In genomic region chr2:120401275-120402069, GRCh38 we compare ENCODE assay signal across 17 cellular contexts. TPM values are rescaled to one million over a fixed set of nuclear protein-coding genes. Genes with fewer than 3 reads are reported as not detected.
"Had no signal": no experiment of that assay in that cellular context is flagged by ENCODE, and none has a peak within 500 bp of the region (broad histone marks: within the 10 kb centered on the region; RNA-seq: fewer than 3 reads in every experiment).

No MANE protein-coding gene starts in this region.

- H3K27ac ChIP-seq: brain microvascular endothelial cell, tibial artery had no signal

- DNase-seq: activated CD4-positive, CD25-positive, alpha-beta regulatory T cell treated with anti-CD3 and anti-CD28 coated beads, Interleukin-2, amount 50 U/mL, for 72 hours; activated CD8-positive, alpha-beta T cell treated with anti-CD3 and anti-CD28 coated beads, Interleukin-2, amount 10 ng/mL, durations not matched to agents 7 days and 5 days; activated effector memory CD4-positive, alpha-beta T cell treated with Interleukin-2 at 50 U/mL for 16 hours; activated T-cell treated with anti-CD3 and anti-CD28 coated beads, Interleukin-2, amount 50 U/mL, for 1 hour; amniotic stem cell; brain microvascular endothelial cell; cerebellar nuclear complex; dermis blood vessel endothelial cell; hippocampal formation; naive thymus-derived CD4-positive, alpha-beta T cell; occipital lobe; SIG-M5; SW 1271 had no signal

- H3K9me3 Mint-ChIP-seq: T-helper 2 cell treated with Interferon-gamma antibody and Interleukin-4, amounts not matched to agents 5 μg/mL and 100 μg/mL, for 36 hours had no signal

- H3K27ac Mint-ChIP-seq: activated CD8-positive, alpha-beta T cell treated with anti-CD3 and anti-CD28 coated beads, Interleukin-2, amount 10 ng/mL, durations not matched to agents 7 days and 5 days; activated naive CD4-positive, alpha-beta T cell treated with anti-CD3 and anti-CD28 coated beads, Interleukin-2, amount 50 U/mL, for 72 hours; T-helper 2 cell treated with Interferon-gamma antibody and Interleukin-4, amounts not matched to agents 5 μg/mL and 100 μg/mL, for 36 hours had no signal

- H3K36me3 Mint-ChIP-seq: naive thymus-derived CD4-positive, alpha-beta T cell had no signal

- H3K4me3 Mint-ChIP-seq: activated CD8-positive, alpha-beta T cell treated with anti-CD3 and anti-CD28 coated beads, Interleukin-2, amount 10 ng/mL, durations not matched to agents 7 days and 5 days; naive thymus-derived CD4-positive, alpha-beta T cell; T-helper 2 cell treated with Interferon-gamma antibody and Interleukin-4, amounts not matched to agents 5 μg/mL and 100 μg/mL, for 36 hours had no signal

- H3K9me3 ChIP-seq: tibial artery had no signal

- H3K36me3 ChIP-seq: brain microvascular endothelial cell, tibial artery had no signal

- H3K4me3 ChIP-seq: lung, tibial artery had no signal

RNA-seq across cellular contexts. Expression of gene INHBB, which starts 55.5 kb away (rescaled TPM):
- total RNA-seq: activated CD8-positive, alpha-beta T cell treated with anti-CD3 and anti-CD28 coated beads, Interleukin-2, amount 10 ng/mL, durations not matched to agents 7 days and 5 days; activated naive CD4-positive, alpha-beta T cell treated with anti-CD3 and anti-CD28 coated beads, Interleukin-2, amount 50 U/mL, for 72 hours; naive thymus-derived CD4-positive, alpha-beta T cell had no signal
- polyA plus RNA-seq: naive thymus-derived CD4-positive, alpha-beta T cell had no signal
